In the genomic region with DNA sequence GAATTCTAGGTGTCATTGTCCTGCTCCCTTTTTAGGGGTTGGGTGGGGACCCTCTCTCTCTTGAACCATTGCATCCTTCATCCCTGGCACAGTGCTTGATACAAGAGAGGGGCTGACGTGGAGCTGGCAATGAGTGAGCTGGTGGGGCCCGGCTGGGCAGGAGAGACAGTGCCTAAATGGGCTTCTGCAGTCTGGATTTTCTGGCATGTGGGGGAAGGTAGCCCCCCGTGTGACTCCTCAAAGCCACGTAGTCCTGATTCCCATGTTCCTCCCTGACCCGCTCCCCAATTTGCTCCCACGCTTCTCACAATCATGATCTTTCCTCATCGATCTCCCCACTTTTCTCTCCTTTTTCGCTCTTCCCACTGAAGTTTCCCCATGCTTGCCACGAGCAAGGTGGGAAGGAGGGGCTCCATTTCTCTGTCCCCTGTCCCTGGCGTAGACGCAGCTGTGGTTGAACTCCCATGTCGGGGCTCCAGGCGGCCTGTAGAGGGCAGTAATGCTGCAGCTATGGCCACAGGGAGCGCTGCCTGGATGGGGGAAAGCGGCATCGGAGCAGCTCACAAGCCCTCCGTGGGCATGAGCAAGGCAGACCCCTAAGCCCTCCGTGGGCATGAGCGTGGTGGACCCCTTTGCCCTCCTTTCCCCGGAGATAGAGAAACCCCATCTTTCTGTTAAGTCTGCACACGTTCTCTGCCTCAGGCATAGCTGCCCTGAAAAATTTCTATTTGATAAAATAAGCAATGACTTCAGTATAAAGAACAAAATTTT, we compare ENCODE assay signal across 8 cellular contexts. TPM values are rescaled to one million over a fixed set of nuclear protein-coding genes. Genes with fewer than 3 reads are reported as not detected.
DNase-seq lines count a peak whose midpoint lies in the region; ATAC-seq and TF ChIP-seq lines count a peak whose summit lies in the region.

No MANE protein-coding gene starts in this region.

- no peak overlapping the region for H4K8ac ChIP-seq in mesendoderm (ENCODE audit: low read depth, low read length)

- H3K4me3 ChIP-seq in Caco-2 (ENCODE audit: low read depth, low read length) (no peak overlapping the region), mesendoderm (ENCODE audit: low read length) (no peak overlapping the region)

- no peaks in the 10 kb centered on the region for H3K9me3 ChIP-seq in Caco-2

- peak overlapping the region; percentile 30 for H3K9ac ChIP-seq in mesendoderm (ENCODE audit: low read length)

- peak; percentile 38 to 60 for TF ChIP-seq CTCF in Caco-2 (IDR thresholded peaks at IDR 0.05; ENCODE audit: insufficient read depth in 1 of 2, low read depth in 1 of 2, low read length in 1 of 2, severe bottlenecking in 1 of 2, unreplicated experiment in 1 of 2)
- peak; percentile 89 for TF ChIP-seq CTCF in activated CD8-positive, alpha-beta T cell treated with anti-CD3 and anti-CD28 coated beads for 36 hours (IDR thresholded peaks at IDR 0.05)

- H3K9me3 Mint-ChIP-seq in Caco-2 (ENCODE audit: unreplicated experiment) = no peaks in the 10 kb centered on the region
- no peaks in the 10 kb centered on the region for H3K9me3 Mint-ChIP-seq in activated CD8-positive, alpha-beta T cell treated with anti-CD3 and anti-CD28 coated beads for 36 hours

- intact Hi-C loops in Caco-2 (cut with micrococcal nuclease; ENCODE audit: unreplicated experiment) = no loop called here
- intact Hi-C loops in activated CD8-positive, alpha-beta T cell treated with anti-CD3 and anti-CD28 coated beads for 36 hours (cut with micrococcal nuclease) = no loop called here

- CTCF ChIA-PET in Caco-2 (lab: Charles Lee) = interaction anchor here (0.5 to 0.7 kb wide), 2 partner anchors 105 to 310 kb away, joined by 3 to 8 read pairs; no protein-coding TSS in a partner anchor
- CTCF ChIA-PET in activated CD8-positive, alpha-beta T cell treated with anti-CD3 and anti-CD28 coated beads for 36 hours (lab: Charles Lee) = interaction anchor here (0.7 to 2.7 kb wide), 37 partner anchors 11 to 1042 kb away, joined by 3 to 15 read pairs (median 3); partner anchors contain the start of genes CARHSP1 and USP7

- no TSS peak for BruUV-seq in Caco-2 (replicated peaks; lab: Mats Ljungman, UMichigan)

- no peak overlapping the region for H3K27ac Mint-ChIP-seq in Caco-2 (ENCODE audit: unreplicated experiment)
- no peak overlapping the region for H3K27ac Mint-ChIP-seq in activated CD8-positive, alpha-beta T cell treated with anti-CD3 and anti-CD28 coated beads for 36 hours

- H2AK5ac ChIP-seq in mesendoderm (ENCODE audit: low read length) = no peak overlapping the region

- H3K23ac ChIP-seq in mesendoderm (ENCODE audit: low read length) = no peak overlapping the region

- H3K36me3 Mint-ChIP-seq in Caco-2 (ENCODE audit: insufficient read depth, unreplicated experiment) = peaks cover 7% of the 10 kb centered on the region
- H3K36me3 Mint-ChIP-seq in activated CD8-positive, alpha-beta T cell treated with anti-CD3 and anti-CD28 coated beads for 36 hours (ENCODE audit: low read depth) = peaks cover 2% of the 10 kb centered on the region

- H2BK15ac ChIP-seq in mesendoderm (replicated peaks; ENCODE audit: low read depth) = no peak overlapping the region

- H3K18ac ChIP-seq in mesendoderm (ENCODE audit: low read length) = no peak overlapping the region

- POLR2A ChIA-PET in Caco-2 (lab: Charles Lee) = no interaction called here
- POLR2A ChIA-PET in activated CD8-positive, alpha-beta T cell treated with anti-CD3 and anti-CD28 coated beads for 36 hours (lab: Charles Lee) = interaction anchor here (0.7 kb wide), 1 partner anchor 47 kb away, joined by 3 read pairs; no protein-coding TSS in a partner anchor

- no peaks in the 10 kb centered on the region for H3K79me2 ChIP-seq in mesendoderm (ENCODE audit: control insufficient read depth, insufficient read depth, low read length)

- peak overlapping the region; percentile 42 for H3K56ac ChIP-seq in mesendoderm (ENCODE audit: low read length)

- no peak overlapping the region for H2BK5ac ChIP-seq in mesendoderm (ENCODE audit: low read length)

- H3K36me3 ChIP-seq in Caco-2 (ENCODE audit: control insufficient read depth, insufficient read depth, low read length) (no peaks in the 10 kb centered on the region), mesendoderm (ENCODE audit: control insufficient read depth, insufficient read depth, low read length) (no peaks in the 10 kb centered on the region)

- H3K27me3 ChIP-seq in Caco-2 (replicated peaks; ENCODE audit: control insufficient read depth, insufficient read depth, low read length) (no peaks in the 10 kb centered on the region), mesendoderm (ENCODE audit: insufficient read depth, low read length, poor library complexity) (no peaks in the 10 kb centered on the region)

- H3K27me3 Mint-ChIP-seq in Caco-2 (ENCODE audit: insufficient read depth, unreplicated experiment) = no peaks in the 10 kb centered on the region
- peaks cover 2% of the 10 kb centered on the region for H3K27me3 Mint-ChIP-seq in activated CD8-positive, alpha-beta T cell treated with anti-CD3 and anti-CD28 coated beads for 36 hours

- no peak overlapping the region for H3K4me3 Mint-ChIP-seq in Caco-2 (ENCODE audit: unreplicated experiment)
- no peak overlapping the region for H3K4me3 Mint-ChIP-seq in activated CD8-positive, alpha-beta T cell treated with anti-CD3 and anti-CD28 coated beads for 36 hours

- ATAC-seq in HG02798 (IDR thresholded peaks at IDR 0.05; ENCODE audit: poor library complexity, unreplicated experiment) (peak; percentile 56), GM18867 (IDR thresholded peaks at IDR 0.05; ENCODE audit: unreplicated experiment) (no peak)
- ATAC-seq in activated CD8-positive, alpha-beta T cell treated with anti-CD3 and anti-CD28 coated beads for 36 hours = peak; percentile 72

- H4K5ac ChIP-seq in mesendoderm (ENCODE audit: low read length) = no peak overlapping the region

- H3K4me2 ChIP-seq in mesendoderm (ENCODE audit: low read length) = no peak overlapping the region

- no peaks in the 10 kb centered on the region for H3K4me1 Mint-ChIP-seq in Caco-2 (ENCODE audit: low read depth, unreplicated experiment)
- peaks cover 13% of the 10 kb centered on the region for H3K4me1 Mint-ChIP-seq in activated CD8-positive, alpha-beta T cell treated with anti-CD3 and anti-CD28 coated beads for 36 hours (ENCODE audit: low read depth)

- H2BK120ac ChIP-seq in mesendoderm (ENCODE audit: low read depth, low read length) = no peak overlapping the region

- DNase-seq in Caco-2 = peak; percentile 52 to 55
- peak; percentile 67 for DNase-seq in NCI-H748 (lab: John Stamatoyannopoulos, UW; ENCODE audit: unreplicated experiment)
- DNase-seq in activated CD8-positive, alpha-beta T cell treated with anti-CD3 and anti-CD28 coated beads for 36 hours = peak; percentile 79
- peak; percentile 54 for DNase-seq in effector CD8-positive, alpha-beta T cell (lab: John Stamatoyannopoulos, UW)
- DNase-seq in mesendoderm = peak; percentile 86
- peak; percentile 33 to 45 for DNase-seq in stimulated activated CD8-positive, alpha-beta memory T cell treated with anti-CD3 and anti-CD28 coated beads, Interleukin-2, amount 100 ng/mL, for 1 hour (ENCODE audit: low read depth in 2 of 2)

- H3K4ac ChIP-seq in mesendoderm (ENCODE audit: low read depth, low read length) = no peak overlapping the region

- H3K4me1 ChIP-seq in Caco-2 = no peaks in the 10 kb centered on the region
- H3K4me1 ChIP-seq in mesendoderm (ENCODE audit: control insufficient read depth, low read depth, low read length) = no peaks in the 10 kb centered on the region

- no peak overlapping the region for H3K27ac ChIP-seq in mesendoderm (ENCODE audit: low read depth, low read length)

- H3K79me1 ChIP-seq in mesendoderm (ENCODE audit: low read length) = peaks cover 1% of the 10 kb centered on the region

- WGBS in mesendoderm (ENCODE audit: extremely low coverage, insufficient coverage, low lambda C conversion rate) = no CpG with 5 or more reads among the region's 21 CpGs

RNA-seq across cellular contexts. Expression of gene HAPSTR1, which starts 47.5 kb away (rescaled TPM):
- 42.9 and 47.1 TPM in 2 replicates for total RNA-seq in Caco-2 (2022)
- 10 to 100 TPM; 52.5 to 53.4 TPM for total RNA-seq in activated CD8-positive, alpha-beta T cell treated with anti-CD3 and anti-CD28 coated beads for 36 hours
- polyA plus RNA-seq in mesendoderm (2013, experiment 1 of 2) = 32.0 TPM
- 30.7 TPM for polyA plus RNA-seq in mesendoderm (2013, experiment 2 of 2)
